Comparison of ENCODE assay signal across 1 cellular context in the genomic region with DNA sequence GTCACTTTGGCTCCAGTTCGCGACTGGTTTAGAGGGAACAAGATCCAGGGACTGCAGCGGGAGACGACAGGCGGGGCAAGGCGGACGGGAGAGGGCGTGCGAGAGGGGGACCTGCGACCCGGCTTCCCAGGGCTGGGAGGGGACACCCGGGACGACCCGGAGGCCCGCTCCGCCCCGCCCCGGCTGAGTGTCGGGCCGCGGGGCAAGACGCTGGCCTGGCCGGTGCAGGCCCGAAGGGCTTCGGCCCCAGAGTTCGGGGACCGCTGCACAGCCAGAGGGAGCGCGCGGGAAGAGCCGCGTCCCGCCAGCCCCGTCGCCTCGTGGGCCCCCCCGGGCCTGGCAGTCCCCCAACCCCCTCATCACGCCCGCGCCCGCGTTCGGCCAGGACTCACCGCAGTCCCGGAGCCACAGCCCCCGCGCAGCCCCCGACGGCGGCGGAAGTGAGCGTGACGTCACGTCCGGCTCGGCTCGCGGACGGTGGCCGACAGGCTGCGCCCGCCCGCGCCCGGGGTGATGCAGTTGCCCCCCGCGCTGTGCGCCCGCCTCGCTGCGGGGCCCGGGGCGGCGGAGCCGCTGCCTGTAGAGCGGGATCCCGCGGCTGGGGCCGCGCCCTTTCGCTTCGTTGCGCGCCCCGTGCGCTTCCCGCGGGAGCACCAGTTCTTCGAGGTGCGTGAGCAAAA.
TF ChIP-seq lines count a peak whose summit lies in the region.

A gene with protein sequence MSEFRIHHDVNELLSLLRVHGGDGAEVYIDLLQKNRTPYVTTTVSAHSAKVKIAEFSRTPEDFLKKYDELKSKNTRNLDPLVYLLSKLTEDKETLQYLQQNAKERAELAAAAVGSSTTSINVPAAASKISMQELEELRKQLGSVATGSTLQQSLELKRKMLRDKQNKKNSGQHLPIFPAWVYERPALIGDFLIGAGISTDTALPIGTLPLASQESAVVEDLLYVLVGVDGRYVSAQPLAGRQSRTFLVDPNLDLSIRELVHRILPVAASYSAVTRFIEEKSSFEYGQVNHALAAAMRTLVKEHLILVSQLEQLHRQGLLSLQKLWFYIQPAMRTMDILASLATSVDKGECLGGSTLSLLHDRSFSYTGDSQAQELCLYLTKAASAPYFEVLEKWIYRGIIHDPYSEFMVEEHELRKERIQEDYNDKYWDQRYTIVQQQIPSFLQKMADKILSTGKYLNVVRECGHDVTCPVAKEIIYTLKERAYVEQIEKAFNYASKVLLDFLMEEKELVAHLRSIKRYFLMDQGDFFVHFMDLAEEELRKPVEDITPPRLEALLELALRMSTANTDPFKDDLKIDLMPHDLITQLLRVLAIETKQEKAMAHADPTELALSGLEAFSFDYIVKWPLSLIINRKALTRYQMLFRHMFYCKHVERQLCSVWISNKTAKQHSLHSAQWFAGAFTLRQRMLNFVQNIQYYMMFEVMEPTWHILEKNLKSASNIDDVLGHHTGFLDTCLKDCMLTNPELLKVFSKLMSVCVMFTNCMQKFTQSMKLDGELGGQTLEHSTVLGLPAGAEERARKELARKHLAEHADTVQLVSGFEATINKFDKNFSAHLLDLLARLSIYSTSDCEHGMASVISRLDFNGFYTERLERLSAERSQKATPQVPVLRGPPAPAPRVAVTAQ (minus strand): TSS at position 442 of the 680 bp plus-strand sequence. CDS start 5,931 bp downstream, outside the sequence.
A gene with protein sequence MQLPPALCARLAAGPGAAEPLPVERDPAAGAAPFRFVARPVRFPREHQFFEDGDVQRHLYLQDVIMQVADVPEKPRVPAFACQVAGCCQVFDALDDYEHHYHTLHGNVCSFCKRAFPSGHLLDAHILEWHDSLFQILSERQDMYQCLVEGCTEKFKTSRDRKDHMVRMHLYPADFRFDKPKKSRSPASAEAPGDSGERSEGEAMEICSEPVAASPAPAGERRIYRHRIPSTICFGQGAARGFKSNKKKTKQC (plus strand): TSS at position 484 of the 680 bp plus-strand sequence. CDS start 30 bp downstream, at position 514.

TF ChIP-seq in K562, 482 proteins besides CTCF, POLR2A, EP300 and RAD21 (continued from another document and continues in another):
- no peak for TF ChIP-seq SMAD1 (IDR thresholded peaks at IDR 0.05; ENCODE audit: low read depth, low read length, partially characterized antibody)
- TF ChIP-seq, protein P1, sequence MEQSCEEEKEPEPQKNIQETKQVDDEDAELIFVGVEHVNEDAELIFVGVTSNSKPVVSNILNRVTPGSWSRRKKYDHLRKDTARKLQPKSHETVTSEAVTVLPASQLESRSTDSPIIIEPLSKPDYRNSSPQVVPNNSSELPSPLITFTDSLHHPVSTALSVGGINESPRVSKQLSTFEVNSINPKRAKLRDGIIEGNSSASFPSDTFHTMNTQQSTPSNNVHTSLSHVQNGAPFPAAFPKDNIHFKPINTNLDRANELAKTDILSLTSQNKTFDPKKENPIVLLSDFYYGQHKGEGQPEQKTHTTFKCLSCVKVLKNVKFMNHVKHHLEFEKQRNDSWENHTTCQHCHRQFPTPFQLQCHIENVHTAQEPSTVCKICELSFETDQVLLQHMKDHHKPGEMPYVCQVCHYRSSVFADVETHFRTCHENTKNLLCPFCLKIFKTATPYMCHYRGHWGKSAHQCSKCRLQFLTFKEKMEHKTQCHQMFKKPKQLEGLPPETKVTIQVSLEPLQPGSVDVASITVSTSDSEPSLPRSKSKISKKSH (CRISPR knock-in tag; IDR thresholded peaks at IDR 0.05), result no peak
- TF ChIP-seq, protein P2, sequence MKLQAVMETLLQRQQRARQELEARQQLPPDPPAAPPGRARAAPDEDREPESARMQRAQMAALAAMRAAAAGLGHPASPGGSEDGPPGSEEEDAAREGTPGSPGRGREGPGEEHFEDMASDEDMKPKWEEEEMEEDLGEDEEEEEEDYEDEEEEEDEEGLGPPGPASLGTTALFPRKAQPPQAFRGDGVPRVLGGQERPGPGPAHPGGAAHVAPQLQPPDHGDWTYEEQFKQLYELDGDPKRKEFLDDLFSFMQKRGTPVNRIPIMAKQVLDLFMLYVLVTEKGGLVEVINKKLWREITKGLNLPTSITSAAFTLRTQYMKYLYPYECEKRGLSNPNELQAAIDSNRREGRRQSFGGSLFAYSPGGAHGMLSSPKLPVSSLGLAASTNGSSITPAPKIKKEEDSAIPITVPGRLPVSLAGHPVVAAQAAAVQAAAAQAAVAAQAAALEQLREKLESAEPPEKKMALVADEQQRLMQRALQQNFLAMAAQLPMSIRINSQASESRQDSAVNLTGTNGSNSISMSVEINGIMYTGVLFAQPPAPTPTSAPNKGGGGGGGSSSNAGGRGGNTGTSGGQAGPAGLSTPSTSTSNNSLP (IDR thresholded peaks at IDR 0.05; ENCODE audit: borderline replicate concordance, low read depth, low read length), result no peak
- TF ChIP-seq MAFK (IDR thresholded peaks at IDR 0.05; ENCODE audit: low read length), result no peak
- TF ChIP-seq, protein P3, sequence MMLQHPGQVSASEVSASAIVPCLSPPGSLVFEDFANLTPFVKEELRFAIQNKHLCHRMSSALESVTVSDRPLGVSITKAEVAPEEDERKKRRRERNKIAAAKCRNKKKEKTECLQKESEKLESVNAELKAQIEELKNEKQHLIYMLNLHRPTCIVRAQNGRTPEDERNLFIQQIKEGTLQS (IDR thresholded peaks at IDR 0.05), result peak; percentile 52; the same call in 1 of the 2 replicates
- TF ChIP-seq, protein P3 (CRISPR knock-in tag; conservative IDR thresholded peaks at IDR 0.05), result no peak
- TF ChIP-seq, protein P4, sequence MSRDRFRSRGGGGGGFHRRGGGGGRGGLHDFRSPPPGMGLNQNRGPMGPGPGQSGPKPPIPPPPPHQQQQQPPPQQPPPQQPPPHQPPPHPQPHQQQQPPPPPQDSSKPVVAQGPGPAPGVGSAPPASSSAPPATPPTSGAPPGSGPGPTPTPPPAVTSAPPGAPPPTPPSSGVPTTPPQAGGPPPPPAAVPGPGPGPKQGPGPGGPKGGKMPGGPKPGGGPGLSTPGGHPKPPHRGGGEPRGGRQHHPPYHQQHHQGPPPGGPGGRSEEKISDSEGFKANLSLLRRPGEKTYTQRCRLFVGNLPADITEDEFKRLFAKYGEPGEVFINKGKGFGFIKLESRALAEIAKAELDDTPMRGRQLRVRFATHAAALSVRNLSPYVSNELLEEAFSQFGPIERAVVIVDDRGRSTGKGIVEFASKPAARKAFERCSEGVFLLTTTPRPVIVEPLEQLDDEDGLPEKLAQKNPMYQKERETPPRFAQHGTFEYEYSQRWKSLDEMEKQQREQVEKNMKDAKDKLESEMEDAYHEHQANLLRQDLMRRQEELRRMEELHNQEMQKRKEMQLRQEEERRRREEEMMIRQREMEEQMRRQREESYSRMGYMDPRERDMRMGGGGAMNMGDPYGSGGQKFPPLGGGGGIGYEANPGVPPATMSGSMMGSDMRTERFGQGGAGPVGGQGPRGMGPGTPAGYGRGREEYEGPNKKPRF (IDR thresholded peaks at IDR 0.05; ENCODE audit: low read depth, low read length), result no peak
- no peak for TF ChIP-seq HMG20B (CRISPR knock-in tag; IDR thresholded peaks at IDR 0.05)
- no peak for TF ChIP-seq RBM25 (IDR thresholded peaks at IDR 0.05; ENCODE audit: low read depth, low read length, severe bottlenecking)
- no peak for TF ChIP-seq NFE2 (IDR thresholded peaks at IDR 0.05; ENCODE audit: low read depth)
- TF ChIP-seq ZNF764 (CRISPR knock-in tag; IDR thresholded peaks at IDR 0.05; ENCODE audit: low read depth), result no peak
- no peak for TF ChIP-seq PHB2 (IDR thresholded peaks at IDR 0.05; ENCODE audit: low read depth)
- TF ChIP-seq KLF6 (CRISPR knock-in tag; IDR thresholded peaks at IDR 0.05; ENCODE audit: borderline replicate concordance), result no peak
- no peak for TF ChIP-seq ZNF586 (CRISPR knock-in tag; conservative IDR thresholded peaks at IDR 0.05)
- TF ChIP-seq ZBTB1 (CRISPR knock-in tag; IDR thresholded peaks at IDR 0.05; ENCODE audit: borderline replicate concordance, low read depth), result peak; percentile 46; the same call in 1 of the 2 replicates
- TF ChIP-seq ZBTB8A (IDR thresholded peaks at IDR 0.05; ENCODE audit: partially characterized antibody), result no peak
- TF ChIP-seq HCFC1 (IDR thresholded peaks at IDR 0.05; ENCODE audit: low read depth, low read length), result peak; percentile 59
- TF ChIP-seq SNIP1 (IDR thresholded peaks at IDR 0.05; ENCODE audit: low read depth), result no peak
- no peak for TF ChIP-seq RBM34 (IDR thresholded peaks at IDR 0.05; ENCODE audit: borderline replicate concordance, insufficient read depth, low read length)
- no peak for TF ChIP-seq MYBL2 (IDR thresholded peaks at IDR 0.05; ENCODE audit: low read depth)
- no peak for TF ChIP-seq MYBL2 (CRISPR knock-in tag; IDR thresholded peaks at IDR 0.05; ENCODE audit: borderline replicate concordance)
- TF ChIP-seq PCBP2 (IDR thresholded peaks at IDR 0.05; ENCODE audit: low read depth, low read length, poor library complexity, severe bottlenecking), result no peak
- peak; percentile 80; the same call in 1 of the 2 replicates for TF ChIP-seq PHF8 (IDR thresholded peaks at IDR 0.05; ENCODE audit: borderline replicate concordance, low read length)
- TF ChIP-seq TARDBP (IDR thresholded peaks at IDR 0.05), result 0 out of 2 replicates have a peak, but pooled peaks have one; percentile 19
- no peak for TF ChIP-seq SMC3 (conservative IDR thresholded peaks at IDR 0.05; ENCODE audit: insufficient read depth, low read depth, low read length)
- TF ChIP-seq NCOA1 (IDR thresholded peaks at IDR 0.05; ENCODE audit: low read depth), result no peak
- peak; percentile 60 for TF ChIP-seq KDM5B (IDR thresholded peaks at IDR 0.05; ENCODE audit: insufficient replicate concordance, low read depth, low read length)
- no peak for TF ChIP-seq PRMT5 (CRISPR knock-in tag; IDR thresholded peaks at IDR 0.05)
- TF ChIP-seq NFXL1 (CRISPR knock-in tag; IDR thresholded peaks at IDR 0.05), result no peak
- no peak for TF ChIP-seq ZNF778 (CRISPR knock-in tag; IDR thresholded peaks at IDR 0.05)
- peak; percentile 60 for TF ChIP-seq POU5F1 (IDR thresholded peaks at IDR 0.05; ENCODE audit: borderline replicate concordance, low read depth, low read length, partially characterized antibody)
- TF ChIP-seq THRAP3 (IDR thresholded peaks at IDR 0.05; ENCODE audit: borderline replicate concordance), result no peak
- TF ChIP-seq DIDO1 (tag; IDR thresholded peaks at IDR 0.05; ENCODE audit: low read depth), result no peak
- no peak for TF ChIP-seq SRSF9 (IDR thresholded peaks at IDR 0.05; ENCODE audit: borderline replicate concordance, low read depth, low read length)
- no peak for TF ChIP-seq HDAC2 (IDR thresholded peaks at IDR 0.05)
- TF ChIP-seq STAT5B (CRISPR knock-in tag; IDR thresholded peaks at IDR 0.05), result no peak
- TF ChIP-seq, protein P5, sequence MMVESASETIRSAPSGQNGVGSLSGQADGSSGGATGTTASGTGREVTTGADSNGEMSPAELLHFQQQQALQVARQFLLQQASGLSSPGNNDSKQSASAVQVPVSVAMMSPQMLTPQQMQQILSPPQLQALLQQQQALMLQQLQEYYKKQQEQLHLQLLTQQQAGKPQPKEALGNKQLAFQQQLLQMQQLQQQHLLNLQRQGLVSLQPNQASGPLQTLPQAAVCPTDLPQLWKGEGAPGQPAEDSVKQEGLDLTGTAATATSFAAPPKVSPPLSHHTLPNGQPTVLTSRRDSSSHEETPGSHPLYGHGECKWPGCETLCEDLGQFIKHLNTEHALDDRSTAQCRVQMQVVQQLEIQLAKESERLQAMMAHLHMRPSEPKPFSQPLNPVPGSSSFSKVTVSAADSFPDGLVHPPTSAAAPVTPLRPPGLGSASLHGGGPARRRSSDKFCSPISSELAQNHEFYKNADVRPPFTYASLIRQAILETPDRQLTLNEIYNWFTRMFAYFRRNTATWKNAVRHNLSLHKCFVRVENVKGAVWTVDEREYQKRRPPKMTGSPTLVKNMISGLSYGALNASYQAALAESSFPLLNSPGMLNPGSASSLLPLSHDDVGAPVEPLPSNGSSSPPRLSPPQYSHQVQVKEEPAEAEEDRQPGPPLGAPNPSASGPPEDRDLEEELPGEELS (CRISPR knock-in tag; IDR thresholded peaks at IDR 0.05; ENCODE audit: borderline replicate concordance), result no peak
- no peak for TF ChIP-seq SREBF2 (CRISPR knock-in tag; IDR thresholded peaks at IDR 0.05)
- TF ChIP-seq TAF1 (IDR thresholded peaks at IDR 0.05; ENCODE audit: control insufficient read depth, extremely low read depth, insufficient read depth, low read length, severe bottlenecking), result peak; percentile 60
- no peak for TF ChIP-seq SMAD2 (IDR thresholded peaks at IDR 0.05; ENCODE audit: low read depth, low read length)
- TF ChIP-seq, protein P6, sequence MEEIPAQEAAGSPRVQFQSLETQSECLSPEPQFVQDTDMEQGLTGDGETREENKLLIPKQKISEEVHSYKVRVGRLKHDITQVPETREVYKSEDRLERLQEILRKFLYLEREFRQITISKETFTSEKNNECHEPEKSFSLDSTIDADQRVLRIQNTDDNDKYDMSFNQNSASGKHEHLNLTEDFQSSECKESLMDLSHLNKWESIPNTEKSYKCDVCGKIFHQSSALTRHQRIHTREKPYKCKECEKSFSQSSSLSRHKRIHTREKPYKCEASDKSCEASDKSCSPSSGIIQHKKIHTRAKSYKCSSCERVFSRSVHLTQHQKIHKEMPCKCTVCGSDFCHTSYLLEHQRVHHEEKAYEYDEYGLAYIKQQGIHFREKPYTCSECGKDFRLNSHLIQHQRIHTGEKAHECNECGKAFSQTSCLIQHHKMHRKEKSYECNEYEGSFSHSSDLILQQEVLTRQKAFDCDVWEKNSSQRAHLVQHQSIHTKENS (CRISPR knock-in tag; IDR thresholded peaks at IDR 0.05), result no peak
- TF ChIP-seq, protein P7, sequence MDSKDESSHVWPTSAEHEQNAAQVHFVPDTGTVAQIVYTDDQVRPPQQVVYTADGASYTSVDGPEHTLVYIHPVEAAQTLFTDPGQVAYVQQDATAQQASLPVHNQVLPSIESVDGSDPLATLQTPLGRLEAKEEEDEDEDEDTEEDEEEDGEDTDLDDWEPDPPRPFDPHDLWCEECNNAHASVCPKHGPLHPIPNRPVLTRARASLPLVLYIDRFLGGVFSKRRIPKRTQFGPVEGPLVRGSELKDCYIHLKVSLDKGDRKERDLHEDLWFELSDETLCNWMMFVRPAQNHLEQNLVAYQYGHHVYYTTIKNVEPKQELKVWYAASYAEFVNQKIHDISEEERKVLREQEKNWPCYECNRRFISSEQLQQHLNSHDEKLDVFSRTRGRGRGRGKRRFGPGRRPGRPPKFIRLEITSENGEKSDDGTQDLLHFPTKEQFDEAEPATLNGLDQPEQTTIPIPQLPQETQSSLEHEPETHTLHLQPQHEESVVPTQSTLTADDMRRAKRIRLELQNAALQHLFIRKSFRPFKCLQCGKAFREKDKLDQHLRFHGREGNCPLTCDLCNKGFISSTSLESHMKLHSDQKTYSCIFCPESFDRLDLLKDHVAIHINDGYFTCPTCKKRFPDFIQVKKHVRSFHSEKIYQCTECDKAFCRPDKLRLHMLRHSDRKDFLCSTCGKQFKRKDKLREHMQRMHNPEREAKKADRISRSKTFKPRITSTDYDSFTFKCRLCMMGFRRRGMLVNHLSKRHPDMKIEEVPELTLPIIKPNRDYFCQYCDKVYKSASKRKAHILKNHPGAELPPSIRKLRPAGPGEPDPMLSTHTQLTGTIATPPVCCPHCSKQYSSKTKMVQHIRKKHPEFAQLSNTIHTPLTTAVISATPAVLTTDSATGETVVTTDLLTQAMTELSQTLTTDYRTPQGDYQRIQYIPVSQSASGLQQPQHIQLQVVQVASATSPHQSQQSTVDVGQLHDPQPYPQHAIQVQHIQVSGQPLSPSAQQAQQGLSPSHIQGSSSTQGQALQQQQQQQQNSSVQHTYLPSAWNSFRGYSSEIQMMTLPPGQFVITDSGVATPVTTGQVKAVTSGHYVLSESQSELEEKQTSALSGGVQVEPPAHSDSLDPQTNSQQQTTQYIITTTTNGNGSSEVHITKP (IDR thresholded peaks at IDR 0.05; ENCODE audit: partially characterized antibody), result no peak
- TF ChIP-seq SOX6 (IDR thresholded peaks at IDR 0.05), result no peak
- no peak for TF ChIP-seq HNRNPH1 (optimal IDR thresholded peaks at IDR 0.05; ENCODE audit: low read depth, low read length)
